8 cellular contexts compared by ENCODE assay signal in genomic region chr22:22666307-22667091, GRCh38. TPM values are rescaled to one million over a fixed set of nuclear protein-coding genes. Genes with fewer than 3 reads are reported as not detected.
A peak's percentile ranks its signal among the peaks of the same experiment; 100 is the strongest.
DNase-seq lines count a peak whose midpoint lies in the region; ATAC-seq, FAIRE-seq and TF ChIP-seq lines count a peak whose summit lies in the region.

No MANE protein-coding gene starts in this region.

- TF ChIP-seq CTCF in H9 (conservative IDR thresholded peaks at IDR 0.05), result peak; percentile 82
- 0 out of 2 replicates have a peak, but pooled peaks have one; percentile 12 for TF ChIP-seq CTCF in WI38 (IDR thresholded peaks at IDR 0.05; ENCODE audit: low read depth, low read length)
- TF ChIP-seq CTCF in keratinocyte (optimal IDR thresholded peaks at IDR 0.05 in 1 of 3, IDR thresholded peaks at IDR 0.05 in 1 of 3, conservative IDR thresholded peaks at IDR 0.05 in 1 of 3; ENCODE audit: extremely low read depth in 1 of 3, insufficient read depth in 2 of 3, low read length in 3 of 3), result peak; percentile 34 to 91 (median 39)
- peak in 5 of 6 experiments; percentile 30 to 68 (median 61) for TF ChIP-seq CTCF in upper lobe of left lung (IDR thresholded peaks at IDR 0.05)

- H3K9me1 ChIP-seq in keratinocyte (ENCODE audit: control insufficient read depth, extremely low read depth, insufficient read depth, low read length), result no peaks in the 10 kb centered on the region

- no CpG with 5 or more reads among the region's 7 CpGs for WGBS in H9 (ENCODE audit: extremely low coverage, insufficient read length, low lambda C conversion rate)
- 23 to 51% methylated on average over 3 to 7 of the region's 7 CpGs for WGBS in upper lobe of left lung, 2 donors

- H3K36me3 Mint-ChIP-seq in H9 (ENCODE audit: insufficient read depth in 1 of 3, low read depth in 3 of 3), result no peaks in the 10 kb centered on the region; a peak in 1 of 7 replicates

- ATAC-seq in upper lobe of left lung (ENCODE audit: low FRiP score in 2 of 2), result peak; percentile 60 to 69
- ATAC-seq in HG02642 (IDR thresholded peaks at IDR 0.05; ENCODE audit: poor library complexity, unreplicated experiment), result no peak
- no peak for ATAC-seq in HG03280 (IDR thresholded peaks at IDR 0.05; ENCODE audit: unreplicated experiment)
- ATAC-seq in HG03175 (IDR thresholded peaks at IDR 0.05; ENCODE audit: unreplicated experiment), result no peak

- H4K20me1 ChIP-seq in H9 (ENCODE audit: control insufficient read depth, insufficient read depth, insufficient read length) (no peaks in the 10 kb centered on the region), keratinocyte (ENCODE audit: control insufficient read depth, extremely low read depth, insufficient read depth, low read length) (no peaks in the 10 kb centered on the region)

- no peak overlapping the region for H3K27ac Mint-ChIP-seq in H9

- H3K4me2 ChIP-seq in H9 (ENCODE audit: insufficient read depth, insufficient read length, low read length) (no peak overlapping the region), keratinocyte (ENCODE audit: control insufficient read depth, extremely low read depth, insufficient read depth, low read depth, low read length) (no peak overlapping the region)

- no peak overlapping the region for H3K14ac ChIP-seq in H9 (ENCODE audit: insufficient read depth, low read length)

- TF ChIP-seq EP300 in upper lobe of left lung (IDR thresholded peaks at IDR 0.05), result no peak

- H3K4me1 ChIP-seq in H9 (ENCODE audit: insufficient read depth, low read length) (no peaks in the 10 kb centered on the region), keratinocyte (ENCODE audit: control insufficient read depth, extremely low read depth, insufficient read depth, low read length) (no peaks in the 10 kb centered on the region), upper lobe of left lung (no peaks in the 10 kb centered on the region)

- no peak overlapping the region for H2BK120ac ChIP-seq in H9 (ENCODE audit: low read depth, low read length, poor library complexity, severe bottlenecking)

- no peak overlapping the region for H3K4me3 ChIP-seq in WI38 (ENCODE audit: low read depth, low read length)
- no peak overlapping the region for H3K4me3 ChIP-seq in keratinocyte (ENCODE audit: control insufficient read depth in 2 of 3, extremely low read depth in 1 of 3, insufficient read depth in 2 of 3, low read depth in 1 of 3, low read length in 3 of 3)
- no peak overlapping the region for H3K4me3 ChIP-seq in upper lobe of left lung

- no peak overlapping the region for H3K4ac ChIP-seq in H9 (ENCODE audit: low read depth, low read length)

- no peak overlapping the region for H3K4me3 Mint-ChIP-seq in H9

- DNase-seq in DMS53 (lab: John Stamatoyannopoulos, UW) (peak; percentile 63), H9 (peak; percentile 71), keratinocyte (ENCODE audit: low read depth, low spot score) (no peak), upper lobe of left lung (peak in 1 of 2 donors; percentile 59)

- H4K5ac ChIP-seq in H9 (ENCODE audit: insufficient read length, low read depth, low read length), result no peak overlapping the region

- H3T11ph ChIP-seq in H9 (ENCODE audit: low read length), result no peak overlapping the region

- H2BK15ac ChIP-seq in H9 (ENCODE audit: low read depth, low read length), result no peak overlapping the region

- no peak overlapping the region for H3K18ac ChIP-seq in H9 (ENCODE audit: insufficient read length, low read depth, low read length)

- dilution Hi-C loops in keratinocyte (cut with MboI; ENCODE audit: extremely low pct_ligation_motif_present, low sequenced_read_pairs), result no loop called here

- H3K27ac ChIP-seq in H9 (ENCODE audit: insufficient read length, low read depth, low read length) (no peak overlapping the region), keratinocyte (ENCODE audit: control insufficient read depth, insufficient read depth, low read length) (no peak overlapping the region), upper lobe of left lung (no peak overlapping the region)

- H3K79me2 ChIP-seq in H9 (ENCODE audit: insufficient read depth, low read length), result no peaks in the 10 kb centered on the region
- H3K79me2 ChIP-seq in keratinocyte (ENCODE audit: control insufficient read depth, insufficient read depth, low read length), result no peaks in the 10 kb centered on the region

- H3K9me3 ChIP-seq in H9 (ENCODE audit: control insufficient read depth, low read depth, low read length), result no peaks in the 10 kb centered on the region
- H3K9me3 ChIP-seq in keratinocyte (ENCODE audit: control insufficient read depth, low read depth, low read length), result no peaks in the 10 kb centered on the region
- no peaks in the 10 kb centered on the region for H3K9me3 ChIP-seq in upper lobe of left lung

- H3K9ac ChIP-seq in H9 (ENCODE audit: extremely low read depth, insufficient read length, low read length) (no peak overlapping the region), keratinocyte (ENCODE audit: control insufficient read depth, extremely low read depth, insufficient read depth, low read length) (no peak overlapping the region)

- no peak overlapping the region for H4K91ac ChIP-seq in H9 (ENCODE audit: insufficient read length, low read depth, low read length)

- no peak for TF ChIP-seq POLR2A in upper lobe of left lung (IDR thresholded peaks at IDR 0.05)

- no peak overlapping the region for H2BK12ac ChIP-seq in H9 (ENCODE audit: insufficient read length, low read depth, low read length)

- H3K4me1 Mint-ChIP-seq in H9, result peaks cover 4 to 14% of the 10 kb centered on the region in 2 experiments; a peak in 3 of 4 replicates

- H2AFZ ChIP-seq in H9 (ENCODE audit: low read length), result no peak overlapping the region
- no peak overlapping the region for H2AFZ ChIP-seq in keratinocyte (ENCODE audit: control insufficient read depth, low read length)

- no peaks in the 10 kb centered on the region for H3K36me3 ChIP-seq in keratinocyte (ENCODE audit: control insufficient read depth in 2 of 2, extremely low read depth in 1 of 2, insufficient read depth in 2 of 2, low read length in 2 of 2)
- no peaks in the 10 kb centered on the region for H3K36me3 ChIP-seq in upper lobe of left lung

- no peak overlapping the region for H3K56ac ChIP-seq in H9 (ENCODE audit: insufficient read length, low read depth, low read length)

- FAIRE-seq in keratinocyte (lab: Jason Lieb, UNC), result no peak

- no peak overlapping the region for H2BK5ac ChIP-seq in H9 (ENCODE audit: insufficient read length, low read length)

- H2AK5ac ChIP-seq in H9 (ENCODE audit: insufficient read length, low read length), result no peak overlapping the region

- H3K27me3 ChIP-seq in H9 (ENCODE audit: insufficient read depth, low read length) (peaks cover 18% of the 10 kb centered on the region), keratinocyte (ENCODE audit: control insufficient read depth, extremely low read depth, insufficient read depth, low read length) (no peaks in the 10 kb centered on the region), upper lobe of left lung (no peaks in the 10 kb centered on the region)

- no peaks in the 10 kb centered on the region for H3K79me1 ChIP-seq in H9 (ENCODE audit: insufficient read depth, low read depth, low read length, poor library complexity, severe bottlenecking)

- H3K27me3 Mint-ChIP-seq in H9 (ENCODE audit: low read depth), result peaks cover 100% of the 10 kb centered on the region

- no peak overlapping the region for H4K8ac ChIP-seq in H9 (replicated peaks; ENCODE audit: insufficient read length, low read depth, low read length)

- no peak overlapping the region for H3K23ac ChIP-seq in H9 (ENCODE audit: insufficient read length, low read depth, low read length)

- H2BK20ac ChIP-seq in H9 (ENCODE audit: low read depth, low read length, poor library complexity, severe bottlenecking), result no peak overlapping the region

- H3K9me3 Mint-ChIP-seq in H9, result peaks cover 9 to 15% of the 10 kb centered on the region in 2 experiments

- H3K23me2 ChIP-seq in H9 (ENCODE audit: insufficient read length, low read depth, low read length, poor library complexity, severe bottlenecking), result no peaks in the 10 kb centered on the region

RNA-seq across cellular contexts. Expression of gene GGTLC2, which starts 22.1 kb away (rescaled TPM):
- total RNA-seq in H9 (2021) (not detected in 2 replicates), upper lobe of left lung (1 to 10 TPM in 3 of 6 donors, under 1 TPM in 1, not detected in 2; 0.89 to 5.3 (median 4.3) TPM)
- polyA plus RNA-seq in keratinocyte, result not detected in 3 replicates
- polyA plus RNA-seq in keratinocyte (2011; ENCODE audit: low read depth), result not detected
- not detected in 2 replicates for polyA plus RNA-seq in keratinocyte (2011; cell fraction: cytosol; rRNA removed)
- not detected in 2 replicates for polyA plus RNA-seq in keratinocyte (2011; cell fraction: nucleus; rRNA removed)
- not detected in 2 replicates for polyA plus RNA-seq in keratinocyte (2012; ENCODE audit: low replicate concordance)
- polyA minus RNA-seq in keratinocyte, result not detected in 3 replicates
- not detected for polyA minus RNA-seq in keratinocyte (2011; cell fraction: cytosol; rRNA and poly(A)+ RNA removed)
- polyA minus RNA-seq in keratinocyte (2011; cell fraction: nucleus; rRNA and poly(A)+ RNA removed), result not detected in 2 replicates

Comparison
In these comparisons a context has a peak if more than half of its experiments do, and no peak if none do; other contexts are left out.
1. CTCF ChIP-seq: peak in every context shown above with its lines; median percentile 82 in H9; 61 in upper lobe of left lung; 39 in keratinocyte; 12 in WI38.
2. ATAC-seq: peak in upper lobe of left lung (2 of 2); none in HG02642 (single experiment), HG03280 (single experiment) and HG03175 (single experiment).